In the genomic region with DNA sequence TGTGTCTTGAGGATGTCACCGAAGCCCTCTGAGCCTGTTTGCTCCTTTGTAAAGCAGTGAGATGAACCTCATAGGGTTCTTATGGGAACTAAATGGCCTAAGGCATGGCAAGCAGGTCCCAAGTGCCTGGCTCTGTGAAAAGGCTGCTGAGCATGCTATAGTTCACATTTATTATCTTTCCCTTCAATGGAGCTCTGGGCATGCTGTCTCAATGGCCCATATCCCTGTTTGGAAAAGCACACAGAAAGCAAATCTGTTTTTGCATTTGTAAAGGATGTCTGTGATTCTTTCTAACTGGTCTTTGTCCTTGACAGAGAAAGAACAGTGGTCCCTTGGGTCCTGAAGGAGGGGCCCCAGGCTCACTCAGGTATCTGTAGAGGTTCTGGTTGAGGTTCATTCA, we compare ENCODE assay signal across 9 cellular contexts. TPM values are rescaled to one million over a fixed set of nuclear protein-coding genes. Genes with fewer than 3 reads are reported as not detected.
"Had no signal": no experiment of that assay in that cellular context is flagged by ENCODE, and none has a peak within 500 bp of the region (broad histone marks: within the 10 kb centered on the region; RNA-seq: fewer than 3 reads in every experiment).

No MANE protein-coding gene starts in this region.

- ATAC-seq: GM12878 had no signal

- H3K4me3 ChIP-seq: GM12878 had no signal

- FAIRE-seq: G401.6, GM12878, GM12891, GM12892, GM18507, GM19239 had no signal

- DNase-seq: GDM1, GF-D8 had no signal

RNA-seq across cellular contexts. Expression of a gene that starts 28.0 kb away (rescaled TPM):
- total RNA-seq: G401, GM12878 had no signal
- polyA plus RNA-seq: GM12878 had no signal
